ENCODE assay signal across 25 cellular contexts in genomic region chr2:203996692-203997091, GRCh38.
"Had no signal": no experiment of that assay in that cellular context is flagged by ENCODE, and none has a peak within 500 bp of the region (broad histone marks: within the 10 kb centered on the region; RNA-seq: fewer than 3 reads in every experiment).

No MANE protein-coding gene starts in this region.

- H3K27ac Mint-ChIP-seq: activated CD8-positive, alpha-beta memory T cell treated with anti-CD3 and anti-CD28 coated beads, Interleukin-2, amount 10 ng/mL, durations not matched to agents 7 days and 5 days; WTC11 had no signal

- H3K27me3 ChIP-seq: ascending aorta, body of pancreas, MG63, Peyer's patch had no signal

- H3K4me1 ChIP-seq: body of pancreas, SJSA1 had no signal

- H3K4me3 Mint-ChIP-seq: activated CD4-positive, alpha-beta T cell treated with anti-CD3 and anti-CD28 coated beads, Interleukin-2, amount 10 ng/mL, durations not matched to agents 7 days and 5 days; activated CD8-positive, alpha-beta memory T cell treated with anti-CD3 and anti-CD28 coated beads, Interleukin-2, amount 10 ng/mL, durations not matched to agents 7 days and 5 days; WTC11 had no signal

- DNase-seq: activated CD4-positive, alpha-beta T cell treated with anti-CD3 and anti-CD28 coated beads, Interleukin-2, amount 10 ng/mL, durations not matched to agents 7 days and 5 days; activated CD4-positive, CD25-positive, alpha-beta regulatory T cell treated with anti-CD3 and anti-CD28 coated beads, Interleukin-2, amount 50 U/mL, for 72 hours; activated CD8-positive, alpha-beta memory T cell treated with anti-CD3 and anti-CD28 coated beads, Interleukin-2, amount 10 ng/mL, durations not matched to agents 7 days and 5 days; activated T-cell treated with anti-CD3 and anti-CD28 coated beads, Interleukin-2, amount 50 U/mL, for 48 hours; amniotic stem cell; body of pancreas; central memory CD4-positive, alpha-beta T cell; MG63; MV-4-11; NCI-H1092 treated with DMSO at 0.1 percent for 48 hours; NCI-H1417 treated with DMSO at 0.1 percent for 48 hours; NCI-H1694; NCI-H2029 treated with DMSO at 0.1 percent for 48 hours; NCI-H345; NCI-H510A; NCI-H69; NK-92 treated with Interleukin-12 subunit alpha and Interleukin-12 subunit beta, amount 100 ng/mL, for 24 hours; Peyer's patch; Right ventricle myocardium superior had no signal

- H3K4me1 Mint-ChIP-seq: WTC11 had no signal

- ATAC-seq: body of pancreas, SK-N-SH treated with all-trans-retinoic acid at 6 μM for 48 hours, WTC11 had no signal

- H3K36me3 Mint-ChIP-seq: WTC11 had no signal

- H3K4me3 ChIP-seq: ascending aorta, body of pancreas, MG63, Peyer's patch, SJSA1 had no signal

- FAIRE-seq: bronchial epithelial cell had no signal

- H3K27ac ChIP-seq: ascending aorta, body of pancreas, Peyer's patch, RWPE1, SJSA1 had no signal

- H3K9me3 ChIP-seq: ascending aorta, body of pancreas, MG63, Peyer's patch, SJSA1 had no signal

- H3K27me3 Mint-ChIP-seq: activated CD4-positive, alpha-beta T cell treated with anti-CD3 and anti-CD28 coated beads, Interleukin-2, amount 10 ng/mL, durations not matched to agents 7 days and 5 days; activated CD8-positive, alpha-beta memory T cell treated with anti-CD3 and anti-CD28 coated beads, Interleukin-2, amount 10 ng/mL, durations not matched to agents 7 days and 5 days had no signal

- H3K36me3 ChIP-seq: ascending aorta, MG63, Peyer's patch, SJSA1 had no signal
